ENCODE assay signal across 19 cellular contexts in the genomic region with DNA sequence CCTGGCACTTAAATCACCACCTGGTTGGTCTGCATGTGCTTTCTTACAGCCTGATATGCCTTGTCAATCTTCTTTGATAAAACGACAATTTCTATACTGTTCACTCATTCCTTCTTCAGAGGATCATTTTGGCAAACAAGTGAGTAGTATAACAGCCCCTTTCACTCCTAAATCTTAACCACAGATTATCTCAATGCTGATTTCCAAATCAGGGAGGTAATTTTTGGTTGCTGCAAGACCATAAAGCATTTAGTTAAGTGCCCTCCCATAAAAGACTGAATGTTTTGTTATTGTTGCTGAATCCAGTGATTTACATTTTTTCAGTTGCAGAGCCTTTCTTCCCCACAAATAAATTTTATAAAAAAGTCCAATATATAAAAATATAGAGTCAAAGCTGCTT.
DNase-seq lines count a peak whose midpoint lies in the region; ATAC-seq, FAIRE-seq and TF ChIP-seq lines count a peak whose summit lies in the region.
"Had no signal": no experiment of that assay in that cellular context is flagged by ENCODE, and none has a peak within 500 bp of the region (broad histone marks: within the 10 kb centered on the region; RNA-seq: fewer than 3 reads in every experiment).

No MANE protein-coding gene starts in this region.

- H3K79me2 ChIP-seq in osteoblast (ENCODE audit: insufficient read depth, low read length): no peaks in the 10 kb centered on the region
- H3K79me2 ChIP-seq in PC-3 (ENCODE audit: low read length): no peaks in the 10 kb centered on the region

- no peak for TF ChIP-seq CTCF in osteoblast (IDR thresholded peaks at IDR 0.05; ENCODE audit: extremely low read depth, low read depth, low read length)
- TF ChIP-seq CTCF in PC-3 (conservative IDR thresholded peaks at IDR 0.05; ENCODE audit: low read depth, low read length): no peak

- H3K4me2 ChIP-seq in osteoblast (ENCODE audit: insufficient read depth, low read length): no peak overlapping the region
- H3K4me2 ChIP-seq in PC-3 (ENCODE audit: low read length): no peak overlapping the region

- CTCF ChIA-PET in PC-3 (lab: Charles Lee): no interaction called here

- H3K36me3 ChIP-seq in osteoblast (ENCODE audit: insufficient read depth, low read length): no peaks in the 10 kb centered on the region
- H3K36me3 ChIP-seq in PC-3 (ENCODE audit: low read depth, low read length): no peaks in the 10 kb centered on the region
- H3K36me3 ChIP-seq: BE2C, HAP-1 had no signal

- H3K9me3 ChIP-seq in osteoblast (ENCODE audit: low read depth, low read length): no peaks in the 10 kb centered on the region
- no peaks in the 10 kb centered on the region for H3K9me3 ChIP-seq in PC-3 (ENCODE audit: low read length)
- H3K9me3 ChIP-seq: BE2C, Caco-2, HAP-1 had no signal

- peaks cover 15% of the 10 kb centered on the region for H3K4me1 ChIP-seq in osteoblast (ENCODE audit: insufficient read depth, low read length)
- 0 out of 2 replicates have a peak, but pooled peaks cover 6% of the 10 kb centered on the region for H3K4me1 ChIP-seq in PC-3 (ENCODE audit: insufficient read depth, low read length)
- H3K4me1 ChIP-seq: BE2C had no signal

- peak; percentile 11 for FAIRE-seq in H54 (lab: Jason Lieb, UNC)
- FAIRE-seq in HTR-8/SVneo (lab: Jason Lieb, UNC): no peak
- FAIRE-seq: D721Med, G401.6, GM12891, GM18507, K562 had no signal

- intact Hi-C loops in PC-3 (cut with micrococcal nuclease): no loop called here

- no peaks in the 10 kb centered on the region for H3F3A ChIP-seq in PC-3 (ENCODE audit: low read length, unreplicated experiment)

- H3K4me3 ChIP-seq in osteoblast (ENCODE audit: insufficient read depth, low read length) (no peak overlapping the region), PC-3 (ENCODE audit: low read length) (no peak overlapping the region)
- H3K4me3 ChIP-seq: HAP-1, K562 had no signal

- no peak for TF ChIP-seq POLR2A in H54 (IDR thresholded peaks at IDR 0.05; ENCODE audit: low read depth, low read length)

- no peaks in the 10 kb centered on the region for H3K27me3 ChIP-seq in osteoblast (ENCODE audit: insufficient read depth, low read length)
- H3K27me3 ChIP-seq in PC-3 (ENCODE audit: low read length): no peaks in the 10 kb centered on the region
- H3K27me3 ChIP-seq: BE2C had no signal

- POLR2A ChIA-PET in PC-3 (lab: Charles Lee; ENCODE audit: unreplicated experiment): interaction anchor here (0.6 kb wide), 1 partner anchor 126 kb away, joined by 4 read pairs; no protein-coding TSS in a partner anchor

- no TSS peak for BruUV-seq in PC-3 (replicated peaks; lab: Mats Ljungman, UMichigan)

- H2AFZ ChIP-seq in osteoblast (ENCODE audit: low read length) (no peak overlapping the region), PC-3 (ENCODE audit: low read length) (no peak overlapping the region)

- no peaks in the 10 kb centered on the region for H3K9me2 ChIP-seq in PC-3 (replicated peaks; ENCODE audit: low read length)

- no peak overlapping the region for H3K9ac ChIP-seq in PC-3 (ENCODE audit: low read length)

- peak overlapping the region; percentile 56 for H3K27ac ChIP-seq in osteoblast (ENCODE audit: low read depth, low read length)
- H3K27ac ChIP-seq in PC-3 (ENCODE audit: low read length): no peak overlapping the region
- H3K27ac ChIP-seq: C4-2B had no signal

- DNase-seq in H54 (ENCODE audit: insufficient read length, low spot score) (no peak), NCI-H226 (peak; percentile 16), fibroblast of peridontal ligament (ENCODE audit: extremely low read depth) (peak; percentile 37), osteoblast (ENCODE audit: insufficient read length, low spot score, missing footprints) (no peak), PC-3 (no peak), C1 segment of cervical spinal cord (lab: John Stamatoyannopoulos, UW) (no peak), HTR-8/SVneo (ENCODE audit: insufficient read length, low spot score) (no peak), cerebellar cortex (ENCODE audit: low spot score) (no peak)
- DNase-seq: BE2C; Caco-2; CD4-positive, alpha-beta T cell; GOT3 had no signal

- H4K20me1 ChIP-seq in osteoblast (ENCODE audit: insufficient read depth, low read length) (no peaks in the 10 kb centered on the region), PC-3 (ENCODE audit: low read length) (no peaks in the 10 kb centered on the region)

- ATAC-seq in PC-3: no peak
- ATAC-seq: K562 had no signal

Comparison
In these comparisons a context has a peak if more than half of its experiments do, and no peak if none do; other contexts are left out.
1. DNase-seq: peak in NCI-H226 (single experiment) and fibroblast of peridontal ligament (single experiment); none in H54 (single experiment), osteoblast (single experiment), PC-3 (single experiment), C1 segment of cervical spinal cord (0 of 14), HTR-8/SVneo (single experiment) and cerebellar cortex (single experiment).